ENCODE assay signal across 13 cellular contexts in the genomic region with DNA sequence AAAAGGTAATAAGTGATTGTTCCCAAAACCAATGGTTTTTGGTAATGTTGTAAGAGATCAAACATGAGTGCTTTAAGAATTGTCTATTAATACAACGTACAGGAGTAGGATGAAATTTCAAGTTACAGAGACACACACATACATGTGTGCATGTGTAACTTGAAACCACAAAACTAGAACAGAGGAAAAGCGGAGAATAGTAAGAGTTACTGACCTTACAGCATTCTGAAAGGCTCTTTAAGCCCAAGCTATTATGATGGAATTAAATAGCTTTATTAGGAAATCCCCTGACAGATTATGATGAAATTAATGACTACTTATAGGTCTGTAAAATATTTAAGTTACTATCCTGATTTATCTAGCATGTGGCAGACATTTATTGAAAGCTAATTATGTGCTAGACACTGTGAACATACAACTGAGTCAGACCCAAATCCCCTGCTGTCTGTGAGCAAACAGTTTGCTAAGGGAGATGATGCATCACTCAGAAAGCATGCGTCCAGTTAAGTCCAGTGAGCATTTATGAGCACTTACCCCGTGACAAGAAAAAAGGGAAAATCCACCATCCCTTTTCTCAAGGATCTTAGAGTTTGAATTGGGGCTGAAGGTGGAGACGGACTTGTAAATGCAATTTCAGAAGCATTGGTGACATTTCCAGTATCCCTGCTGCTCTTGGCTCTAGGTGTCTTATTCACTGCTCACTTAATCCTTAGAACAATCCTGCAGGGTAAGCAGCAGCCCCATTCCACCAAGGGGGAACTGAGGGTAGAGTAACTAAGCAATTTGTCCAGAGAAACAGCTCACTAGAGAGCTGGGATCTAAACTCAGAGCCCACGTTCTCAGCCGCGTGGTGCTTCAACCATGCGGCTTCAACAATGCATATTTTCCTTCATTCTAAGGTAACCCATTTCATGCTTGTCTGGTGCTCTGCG.
DNase-seq lines count a peak whose midpoint lies in the region; ATAC-seq and TF ChIP-seq lines count a peak whose summit lies in the region.
"Had no signal": no experiment of that assay in that cellular context is flagged by ENCODE, and none has a peak within 500 bp of the region (broad histone marks: within the 10 kb centered on the region; RNA-seq: fewer than 3 reads in every experiment).

No MANE protein-coding gene starts in this region.

- H3K27me3 Mint-ChIP-seq in activated naive CD4-positive, alpha-beta T cell treated with anti-CD3 and anti-CD28 coated beads, Interleukin-2, amount 10 ng/mL, durations not matched to agents 7 days and 5 days, result peaks cover 14% of the 10 kb centered on the region

- H3K4me3 ChIP-seq in Panc1 (ENCODE audit: low read depth in 2 of 2, low read length in 2 of 2) (no peak overlapping the region), SJCRH30 (no peak overlapping the region)

- no peaks in the 10 kb centered on the region for H3K9me3 Mint-ChIP-seq in activated naive CD4-positive, alpha-beta T cell treated with anti-CD3 and anti-CD28 coated beads, Interleukin-2, amount 10 ng/mL, durations not matched to agents 7 days and 5 days

- H3K27ac Mint-ChIP-seq in activated naive CD4-positive, alpha-beta T cell treated with anti-CD3 and anti-CD28 coated beads, Interleukin-2, amount 10 ng/mL, durations not matched to agents 7 days and 5 days, result no peak overlapping the region

- H3K4me3 Mint-ChIP-seq in activated naive CD4-positive, alpha-beta T cell treated with anti-CD3 and anti-CD28 coated beads, Interleukin-2, amount 10 ng/mL, durations not matched to agents 7 days and 5 days, result no peak overlapping the region

- CTCF ChIA-PET in Panc1 (lab: Charles Lee), result no interaction called here
- CTCF ChIA-PET in activated naive CD4-positive, alpha-beta T cell treated with anti-CD3 and anti-CD28 coated beads, Interleukin-2, amount 10 ng/mL, durations not matched to agents 7 days and 5 days (lab: Charles Lee), result no interaction called here

- H3K27me3 ChIP-seq in Panc1 (ENCODE audit: control insufficient read depth, insufficient read depth, low read length) (no peaks in the 10 kb centered on the region), SJCRH30 (no peaks in the 10 kb centered on the region)

- H3K36me3 Mint-ChIP-seq in activated naive CD4-positive, alpha-beta T cell treated with anti-CD3 and anti-CD28 coated beads, Interleukin-2, amount 10 ng/mL, durations not matched to agents 7 days and 5 days, result no peaks in the 10 kb centered on the region

- in situ Hi-C loops in Panc1 (cut with HindIII; ENCODE audit: low pct_unique_long_range_greater_than_20kb, low sequenced_read_pairs), result no loop called here

- TSS peak; percentile 32 for BruUV-seq in Panc1 (replicated peaks; lab: Mats Ljungman, UMichigan)

- H3K27ac ChIP-seq in Panc1 (ENCODE audit: low read length) (peak overlapping the region; percentile 12; the same call in 1 of the 2 replicates), SJCRH30 (no peak overlapping the region)
- H3K27ac ChIP-seq: KMS-11 had no signal

- H3K36me3 ChIP-seq in Panc1 (ENCODE audit: control insufficient read depth, insufficient read depth, low read length), result no peaks in the 10 kb centered on the region; the same call in 1 of the 2 replicates
- no peaks in the 10 kb centered on the region for H3K36me3 ChIP-seq in SJCRH30

- ATAC-seq in Panc1, result peak; percentile 91
- ATAC-seq in esophagus mucosa, result peak; percentile 67

- intact Hi-C loops in Panc1 (cut with micrococcal nuclease; ENCODE audit: unreplicated experiment), result no loop called here

- H3K4me1 Mint-ChIP-seq in activated naive CD4-positive, alpha-beta T cell treated with anti-CD3 and anti-CD28 coated beads, Interleukin-2, amount 10 ng/mL, durations not matched to agents 7 days and 5 days, result no peaks in the 10 kb centered on the region

- H3K4me1 ChIP-seq in Panc1 (ENCODE audit: control insufficient read depth, insufficient read depth, low read length) (peaks cover 10% of the 10 kb centered on the region), SJCRH30 (0 out of 2 replicates have a peak, but pooled peaks cover 4% of the 10 kb centered on the region)

- POLR2A ChIA-PET in Panc1 (lab: Charles Lee), result no interaction called here

- H3K9me3 ChIP-seq in Panc1 (ENCODE audit: control insufficient read depth, insufficient read depth, low read depth, low read length), result no peaks in the 10 kb centered on the region
- no peaks in the 10 kb centered on the region for H3K9me3 ChIP-seq in SJCRH30 (replicated peaks)

- DNase-seq in ELR (ENCODE audit: low read depth) (peak; percentile 93), Panc1 (ENCODE audit: low read depth, low spot score) (peak; percentile 65), renal cortical epithelial cell (ENCODE audit: low read depth) (peak; percentile 84), GM10266 (ENCODE audit: extremely low spot score) (no peak), SJCRH30 (no peak), NCI-H146 (lab: John Stamatoyannopoulos, UW) (no peak)
- DNase-seq in activated naive CD4-positive, alpha-beta T cell treated with anti-CD3 and anti-CD28 coated beads, Interleukin-2, amount 10 ng/mL, durations not matched to agents 7 days and 5 days, result no peak
- DNase-seq: DMS153, NCI-H526 treated with DMSO at 0.1 percent for 48 hours, retina, T-helper 1 cell had no signal

- TF ChIP-seq CTCF in Panc1 (IDR thresholded peaks at IDR 0.05), result no peak
- TF ChIP-seq CTCF in GM10266 (IDR thresholded peaks at IDR 0.05; ENCODE audit: control insufficient read depth, insufficient read depth, low read depth, missing control alignments), result no peak

Comparison
In these comparisons a context has a peak if more than half of its experiments do, and no peak if none do; other contexts are left out.
1. DNase-seq: peak in ELR (single experiment), Panc1 (single experiment) and renal cortical epithelial cell (single experiment); none in GM10266 (single experiment), SJCRH30 (0 of 2), activated naive CD4-positive, alpha-beta T cell treated with anti-CD3 and anti-CD28 coated beads, Interleukin-2, amount 10 ng/mL, durations not matched to agents 7 days and 5 days (single experiment) and NCI-H146 (single experiment).